Comparison of ENCODE assay signal across 26 cellular contexts in genomic region chr11:3199537-3200295, GRCh38. TPM values are rescaled to one million over a fixed set of nuclear protein-coding genes. Genes with fewer than 3 reads are reported as not detected.
"Had no signal": no experiment of that assay in that cellular context is flagged by ENCODE, and none has a peak within 500 bp of the region (broad histone marks: within the 10 kb centered on the region; RNA-seq: fewer than 3 reads in every experiment).

No MANE protein-coding gene starts in this region.

- H3K27ac Mint-ChIP-seq: activated naive CD8-positive, alpha-beta T cell treated with anti-CD3 and anti-CD28 coated beads, Interleukin-2, amount 50 U/mL, for 24 hours; natural killer cell; stimulated activated memory B cell treated with anti-CD40 and anti-IgM and Interleukin-4, amounts not matched to agents 10 μg/mL and 1 μg/mL and 100 μg/mL, for 72 hours; T-helper 17 cell had no signal

- ATAC-seq: activated naive CD8-positive, alpha-beta T cell treated with anti-CD3 and anti-CD28 coated beads, Interleukin-2, amount 50 U/mL, for 24 hours; natural killer cell; stimulated activated memory B cell treated with anti-CD40 and anti-IgM and Interleukin-4, amounts not matched to agents 10 μg/mL and 1 μg/mL and 100 μg/mL, for 72 hours; T-helper 17 cell had no signal

- DNase-seq: activated CD4-positive, alpha-beta T cell treated with anti-CD3 and anti-CD28 coated beads, Interleukin-2, amount 50 U/mL, for 4 hours; activated CD4-positive, CD25-positive, alpha-beta regulatory T cell treated with anti-CD3 and anti-CD28 coated beads, Interleukin-2, amount 50 U/mL, for 72 hours; activated naive CD4-positive, alpha-beta T cell treated with Interleukin-2 at 50 U/mL for 16 hours; activated naive CD8-positive, alpha-beta T cell treated with anti-CD3 and anti-CD28 coated beads, Interleukin-2, amount 50 U/mL, for 24 hours; activated T-cell treated with anti-CD3 and anti-CD28 coated beads for 4 hours; anterior cingulate cortex; brain microvascular endothelial cell; colonic mucosa; erythroblast; foreskin melanocyte; hypothalamus; left ventricle myocardium inferior; mesenchymal stem cell; natural killer cell; sigmoid colon; stimulated activated CD4-positive, alpha-beta T cell treated with anti-CD3 and anti-CD28 coated beads, Interleukin-4, amount 100 ng/mL, for 4 hours had no signal

- H2AFZ ChIP-seq: parathyroid adenoma had no signal

- H3K79me2 ChIP-seq: parathyroid adenoma had no signal

- H3K9me3 ChIP-seq: colonic mucosa, left ventricle myocardium inferior, neutrophil, sigmoid colon, uterus had no signal

- H3K4me1 ChIP-seq: colonic mucosa, parathyroid adenoma had no signal

- H3K4me1 Mint-ChIP-seq: central memory CD8-positive, alpha-beta T cell; stimulated activated memory B cell treated with anti-CD40 and anti-IgM and Interleukin-4, amounts not matched to agents 10 μg/mL and 1 μg/mL and 100 μg/mL, for 72 hours; T-helper 17 cell had no signal

- H3K36me3 Mint-ChIP-seq: natural killer cell; stimulated activated memory B cell treated with anti-CD40 and anti-IgM and Interleukin-4, amounts not matched to agents 10 μg/mL and 1 μg/mL and 100 μg/mL, for 72 hours had no signal

- H3K4me3 ChIP-seq: colonic mucosa, left ventricle myocardium inferior, sigmoid colon, uterus had no signal

- H3K9ac ChIP-seq: parathyroid adenoma had no signal

- H3K4me3 Mint-ChIP-seq: activated naive CD8-positive, alpha-beta T cell treated with anti-CD3 and anti-CD28 coated beads, Interleukin-2, amount 50 U/mL, for 24 hours; central memory CD8-positive, alpha-beta T cell; natural killer cell; stimulated activated memory B cell treated with anti-CD40 and anti-IgM and Interleukin-4, amounts not matched to agents 10 μg/mL and 1 μg/mL and 100 μg/mL, for 72 hours; T-helper 17 cell had no signal

- H3K27ac ChIP-seq: brain microvascular endothelial cell, colonic mucosa, left ventricle myocardium inferior, neutrophil, parathyroid adenoma, sigmoid colon, uterus, VCaP had no signal

- H3K9me3 Mint-ChIP-seq: activated naive CD8-positive, alpha-beta T cell treated with anti-CD3 and anti-CD28 coated beads, Interleukin-2, amount 50 U/mL, for 24 hours; central memory CD8-positive, alpha-beta T cell; natural killer cell; stimulated activated memory B cell treated with anti-CD40 and anti-IgM and Interleukin-4, amounts not matched to agents 10 μg/mL and 1 μg/mL and 100 μg/mL, for 72 hours had no signal

- H3K36me3 ChIP-seq: brain microvascular endothelial cell, colonic mucosa, left ventricle myocardium inferior, neutrophil, sigmoid colon, uterus had no signal

RNA-seq across cellular contexts. Expression of gene MRGPRG, which starts 18.9 kb away (rescaled TPM):
- total RNA-seq: activated CD8-positive, alpha-beta memory T cell treated with anti-CD3 and anti-CD28 coated beads for 36 hours; colonic mucosa; kidney epithelial cell; left ventricle myocardium inferior; natural killer cell; sigmoid colon; T-helper 17 cell; uterus had no signal
- polyA plus RNA-seq: sigmoid colon, thymus had no signal

RNA-seq across cellular contexts. Expression of gene MRGPRE, which starts 32.5 kb away (rescaled TPM):
- total RNA-seq: activated CD8-positive, alpha-beta memory T cell treated with anti-CD3 and anti-CD28 coated beads for 36 hours; colonic mucosa; natural killer cell; T-helper 17 cell had no signal
